Comparison of ENCODE assay signal across 9 cellular contexts in the genomic region with DNA sequence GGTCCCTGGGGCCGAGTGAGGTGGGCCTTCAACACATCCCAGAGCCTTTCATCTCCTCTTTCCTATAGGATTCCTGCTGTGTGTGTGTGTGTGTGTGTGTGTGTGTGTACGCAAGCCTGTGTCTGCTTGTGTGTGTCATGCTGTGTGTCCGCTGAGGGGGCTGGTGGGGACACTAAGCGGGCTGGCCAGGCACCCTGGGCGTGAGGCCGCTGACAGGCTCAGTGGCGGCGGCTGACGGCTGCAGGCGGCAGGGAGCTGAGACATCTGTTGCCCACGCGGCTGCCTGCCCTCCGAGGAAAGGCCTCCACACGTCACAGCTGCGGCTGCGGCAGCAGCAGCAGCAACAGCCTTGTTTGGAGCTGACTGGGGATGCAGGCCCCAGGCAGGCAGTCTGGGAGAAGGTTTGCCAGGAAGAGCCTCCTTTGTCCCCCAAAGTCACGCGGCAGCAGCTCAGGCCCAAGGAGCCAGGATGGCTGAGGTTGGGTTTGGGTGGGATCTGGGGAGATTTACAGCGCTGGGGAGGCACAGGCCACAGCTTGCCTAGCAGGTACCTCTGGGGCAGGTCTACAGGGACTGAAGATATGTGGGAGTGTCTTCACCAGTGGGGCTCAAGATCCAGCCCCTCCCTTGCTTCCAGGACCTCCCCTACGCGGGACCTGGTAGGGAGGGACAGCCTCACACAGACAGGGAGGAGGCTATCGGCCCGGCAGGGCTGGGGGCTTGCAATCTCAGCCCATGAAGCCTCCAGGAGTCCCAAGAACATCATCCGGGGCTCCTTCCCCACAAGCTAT. TPM values are rescaled to one million over a fixed set of nuclear protein-coding genes. Genes with fewer than 3 reads are reported as not detected.
DNase-seq lines count a peak whose midpoint lies in the region; ATAC-seq and TF ChIP-seq lines count a peak whose summit lies in the region.
"Had no signal": no experiment of that assay in that cellular context is flagged by ENCODE, and none has a peak within 500 bp of the region (broad histone marks: within the 10 kb centered on the region; RNA-seq: fewer than 3 reads in every experiment).

No MANE protein-coding gene starts in this region.

- no peaks in the 10 kb centered on the region for H3K9me3 Mint-ChIP-seq in WTC11
- H3K9me3 Mint-ChIP-seq: central memory CD8-positive, alpha-beta T cell had no signal

- POLR2A ChIA-PET in WTC11 (lab: Charles Lee): no interaction called here

- no peaks in the 10 kb centered on the region for H3K9me3 ChIP-seq in left ventricle myocardium inferior (replicated peaks)

- intact Hi-C loops in left ventricle myocardium inferior (cut with micrococcal nuclease): no loop called here

- peak overlapping the region; percentile 78 for H3K27ac ChIP-seq in left ventricle myocardium inferior (replicated peaks)

- DNase-seq in GM20000 (ENCODE audit: low spot score) (peak; percentile 8), amniotic epithelial cell (ENCODE audit: low read depth) (peak; percentile 86), left ventricle myocardium inferior (peak; percentile 69), skeletal muscle cell (ENCODE audit: low read depth) (peak; percentile 85), WTC11 (ENCODE audit: low spot score) (no peak), SHP77 treated with DMSO at 0.1 percent for 48 hours (lab: John Stamatoyannopoulos, UW) (no peak)
- DNase-seq in activated CD4-positive, alpha-beta T cell treated with anti-CD3 and anti-CD28 coated beads, Interleukin-2, amount 50 U/mL, for 4 hours: no peak

- H3K27me3 Mint-ChIP-seq in WTC11 (ENCODE audit: low read depth): peaks cover 20% of the 10 kb centered on the region

- no peak for ATAC-seq in WTC11
- ATAC-seq in GM21737 (IDR thresholded peaks at IDR 0.05; ENCODE audit: unreplicated experiment): no peak

- H3K36me3 Mint-ChIP-seq in WTC11: no peaks in the 10 kb centered on the region

- H3K36me3 ChIP-seq in left ventricle myocardium inferior: no peaks in the 10 kb centered on the region

- H3K27me3 ChIP-seq in left ventricle myocardium inferior (ENCODE audit: low read depth): no peaks in the 10 kb centered on the region

- peaks cover 78% of the 10 kb centered on the region for H3K4me1 ChIP-seq in left ventricle myocardium inferior

- H3K4me3 Mint-ChIP-seq in WTC11: no peak overlapping the region
- H3K4me3 Mint-ChIP-seq: central memory CD8-positive, alpha-beta T cell had no signal

- H3K27ac Mint-ChIP-seq in WTC11: no peak overlapping the region

- TF ChIP-seq CTCF in GM20000 (IDR thresholded peaks at IDR 0.05; ENCODE audit: extremely low read depth, missing control alignments): no peak
- no peak for TF ChIP-seq CTCF in left ventricle myocardium inferior (IDR thresholded peaks at IDR 0.05; ENCODE audit: borderline replicate concordance)
- TF ChIP-seq CTCF in WTC11 (IDR thresholded peaks at IDR 0.05): no peak

- H3K4me3 ChIP-seq in left ventricle myocardium inferior (peak overlapping the region; percentile 69), skeletal muscle cell (ENCODE audit: low read depth, low read length) (peak overlapping the region; percentile 83)

- H3K4me1 Mint-ChIP-seq in WTC11: peaks cover 9% of the 10 kb centered on the region
- H3K4me1 Mint-ChIP-seq: central memory CD8-positive, alpha-beta T cell had no signal

- CTCF ChIA-PET in WTC11 (lab: Charles Lee): interaction anchor here (0.6 to 2.8 kb wide), 3 partner anchors 13 to 94 kb away, joined by 4 to 12 read pairs (median 12); no protein-coding TSS in a partner anchor

TF ChIP-seq in WTC11, 78 proteins besides CTCF, POLR2A, EP300 and RAD21 (continues in another document):
- TF ChIP-seq IRF1 (CRISPR knock-in tag; IDR thresholded peaks at IDR 0.05) (no peak), TEAD1 (CRISPR knock-in tag; IDR thresholded peaks at IDR 0.05) (no peak), SP1 (CRISPR knock-in tag; conservative IDR thresholded peaks at IDR 0.05) (no peak), STAT6 (CRISPR knock-in tag; conservative IDR thresholded peaks at IDR 0.05; ENCODE audit: low read depth) (no peak), OVOL2 (CRISPR knock-in tag; IDR thresholded peaks at IDR 0.05; ENCODE audit: borderline replicate concordance) (no peak), ZNF416 (CRISPR knock-in tag; IDR thresholded peaks at IDR 0.05) (no peak), AR (CRISPR knock-in tag; IDR thresholded peaks at IDR 0.05) (no peak), NR3C1 (CRISPR knock-in tag; conservative IDR thresholded peaks at IDR 0.05; ENCODE audit: low read depth) (no peak), RORB (CRISPR knock-in tag; IDR thresholded peaks at IDR 0.05) (no peak), SMAD3 (CRISPR knock-in tag; IDR thresholded peaks at IDR 0.05; ENCODE audit: borderline replicate concordance) (no peak), MAX (CRISPR knock-in tag; IDR thresholded peaks at IDR 0.05) (no peak), JAZF1 (CRISPR knock-in tag; IDR thresholded peaks at IDR 0.05) (no peak)
- TF ChIP-seq, protein P1, sequence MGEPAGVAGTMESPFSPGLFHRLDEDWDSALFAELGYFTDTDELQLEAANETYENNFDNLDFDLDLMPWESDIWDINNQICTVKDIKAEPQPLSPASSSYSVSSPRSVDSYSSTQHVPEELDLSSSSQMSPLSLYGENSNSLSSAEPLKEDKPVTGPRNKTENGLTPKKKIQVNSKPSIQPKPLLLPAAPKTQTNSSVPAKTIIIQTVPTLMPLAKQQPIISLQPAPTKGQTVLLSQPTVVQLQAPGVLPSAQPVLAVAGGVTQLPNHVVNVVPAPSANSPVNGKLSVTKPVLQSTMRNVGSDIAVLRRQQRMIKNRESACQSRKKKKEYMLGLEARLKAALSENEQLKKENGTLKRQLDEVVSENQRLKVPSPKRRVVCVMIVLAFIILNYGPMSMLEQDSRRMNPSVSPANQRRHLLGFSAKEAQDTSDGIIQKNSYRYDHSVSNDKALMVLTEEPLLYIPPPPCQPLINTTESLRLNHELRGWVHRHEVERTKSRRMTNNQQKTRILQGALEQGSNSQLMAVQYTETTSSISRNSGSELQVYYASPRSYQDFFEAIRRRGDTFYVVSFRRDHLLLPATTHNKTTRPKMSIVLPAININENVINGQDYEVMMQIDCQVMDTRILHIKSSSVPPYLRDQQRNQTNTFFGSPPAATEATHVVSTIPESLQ (CRISPR knock-in tag; IDR thresholded peaks at IDR 0.05): no peak

RNA-seq across cellular contexts. Expression of gene PDLIM4, which starts 1.8 kb away (rescaled TPM):
- total RNA-seq in left ventricle myocardium inferior (4.8 TPM), WTC11 (2021) (10.6 to 15.2 TPM (median 11.4 TPM) in 3 replicates)

RNA-seq across cellular contexts. Expression of gene P4HA2, which starts 31.6 kb away (rescaled TPM):
- total RNA-seq in left ventricle myocardium inferior: 80.5 TPM
- total RNA-seq in WTC11 (2021): 15.1 to 19.0 TPM (median 17.8 TPM) in 3 replicates

RNA-seq across cellular contexts. Expression of gene SLC22A4, which starts 34.9 kb away (rescaled TPM):
- 2.0 TPM for total RNA-seq in left ventricle myocardium inferior
- 0.34 to 0.50 TPM (median 0.35 TPM) in 3 replicates for total RNA-seq in WTC11 (2021)

Comparison
In these comparisons a context has a peak if more than half of its experiments do, and no peak if none do; other contexts are left out.
1. DNase-seq: peak in GM20000 (single experiment), amniotic epithelial cell (single experiment), left ventricle myocardium inferior (single experiment) and skeletal muscle cell (single experiment); none in WTC11 (single experiment), SHP77 treated with DMSO at 0.1 percent for 48 hours (single experiment) and activated CD4-positive, alpha-beta T cell treated with anti-CD3 and anti-CD28 coated beads, Interleukin-2, amount 50 U/mL, for 4 hours (0 of 2).